ENCODE assay signal across 16 cellular contexts in genomic region chr2:217694296-217694695, GRCh38.
DNase-seq lines count a peak whose midpoint lies in the region; ATAC-seq and TF ChIP-seq lines count a peak whose summit lies in the region.
"Had no signal": no experiment of that assay in that cellular context is flagged by ENCODE, and none has a peak within 500 bp of the region (broad histone marks: within the 10 kb centered on the region; RNA-seq: fewer than 3 reads in every experiment).

No MANE protein-coding gene starts in this region.

- H3K27me3 ChIP-seq in GM23248 (replicated peaks; ENCODE audit: insufficient read depth): no peaks in the 10 kb centered on the region
- no peaks in the 10 kb centered on the region for H3K27me3 ChIP-seq in brain microvascular endothelial cell (replicated peaks)
- no peaks in the 10 kb centered on the region for H3K27me3 ChIP-seq in skeletal muscle tissue (ENCODE audit: control insufficient read depth in 3 of 3, insufficient read depth in 3 of 3, low read length in 3 of 3)
- H3K27me3 ChIP-seq: left lung, SJSA1 had no signal

- WGBS in GM23248 (ENCODE audit: low coverage in 1 of 2, low lambda C conversion rate in 2 of 2, missing lambda C conversion rate in 2 of 2), 2 experiments: 100% methylated on average over 1 of the region's 1 CpG

- H3K4me3 ChIP-seq in GM23248: no peak overlapping the region
- H3K4me3 ChIP-seq in brain microvascular endothelial cell (ENCODE audit: low read depth, low read length): no peak overlapping the region
- no peak overlapping the region for H3K4me3 ChIP-seq in skeletal muscle tissue (ENCODE audit: low read length in 3 of 3)
- H3K4me3 ChIP-seq: left lung, PC-9, SJSA1 had no signal

- peak overlapping the region; percentile 99 for H3K27ac ChIP-seq in GM23248
- H3K27ac ChIP-seq in brain microvascular endothelial cell: peak overlapping the region; percentile 49
- peak overlapping the region; percentile 1 for H3K27ac ChIP-seq in skeletal muscle tissue (ENCODE audit: low read depth, low read length)
- H3K27ac ChIP-seq: left lung, PC-9, SJSA1 had no signal

- ATAC-seq in GM18873 (IDR thresholded peaks at IDR 0.05; ENCODE audit: low FRiP score, unreplicated experiment) (no peak), HG03159 (IDR thresholded peaks at IDR 0.05; ENCODE audit: unreplicated experiment) (no peak)
- ATAC-seq: HepG2 had no signal

- peak overlapping the region; percentile 59 for H3K4me2 ChIP-seq in GM23248 (ENCODE audit: unreplicated experiment)

- in situ Hi-C loops in GM23248 (cut with MboI): no loop called here
- in situ Hi-C loops in brain microvascular endothelial cell (cut with HindIII; ENCODE audit: low pct_ligation_motif_present, low sequenced_read_pairs): no loop called here

- peaks cover 3% of the 10 kb centered on the region; the same call in 1 of the 2 replicates for H3K9me2 ChIP-seq in GM23248 (ENCODE audit: insufficient read depth)

- DNase-seq in GM23248: no peak
- DNase-seq in brain microvascular endothelial cell: no peak
- peak; percentile 75 for DNase-seq in left kidney (ENCODE audit: low read depth, low spot score)
- DNase-seq in OCI-M2 (lab: John Stamatoyannopoulos, UW; ENCODE audit: unreplicated experiment): no peak
- no peak for DNase-seq in NCI-H128 (lab: John Stamatoyannopoulos, UW; ENCODE audit: unreplicated experiment)
- DNase-seq: activated CD8-positive, alpha-beta memory T cell treated with anti-CD3 and anti-CD28 coated beads, Interleukin-2, amount 50 U/mL, for 48 hours; effector CD8-positive, alpha-beta T cell; left lung; NCI-H1694; NCI-H82 had no signal

- H3K9ac ChIP-seq in GM23248 (peak overlapping the region; percentile 59), skeletal muscle tissue (ENCODE audit: low read depth in 1 of 3, low read length in 3 of 3) (no peak overlapping the region)

- TF ChIP-seq CTCF in brain microvascular endothelial cell (IDR thresholded peaks at IDR 0.05; ENCODE audit: low read depth, low read length, missing control alignments): no peak

- H4K20me1 ChIP-seq in GM23248 (ENCODE audit: insufficient read depth): no peaks in the 10 kb centered on the region

- no peaks in the 10 kb centered on the region for H3K79me2 ChIP-seq in GM23248 (ENCODE audit: insufficient read depth)

- H2AFZ ChIP-seq in GM23248: no peak overlapping the region
- H2AFZ ChIP-seq: PC-9 had no signal

- H3F3A ChIP-seq in GM23248 (ENCODE audit: insufficient read depth): peaks cover 48% of the 10 kb centered on the region

- H3K4me1 ChIP-seq in GM23248 (ENCODE audit: insufficient read depth) (peaks cover 46% of the 10 kb centered on the region), skeletal muscle tissue (ENCODE audit: control insufficient read depth in 3 of 3, insufficient read depth in 3 of 3, low read length in 3 of 3) (peaks cover 0 to 7% (median 7%) of the 10 kb centered on the region in 3 donors)
- H3K4me1 ChIP-seq: left lung, SJSA1 had no signal

- H3K9me3 ChIP-seq in GM23248 (ENCODE audit: low read depth) (no peaks in the 10 kb centered on the region), skeletal muscle tissue (ENCODE audit: control insufficient read depth in 3 of 3, low read length in 3 of 3) (no peaks in the 10 kb centered on the region)
- H3K9me3 ChIP-seq: left lung, SJSA1 had no signal

- H3K36me3 ChIP-seq in GM23248 (ENCODE audit: low read depth) (no peaks in the 10 kb centered on the region), brain microvascular endothelial cell (replicated peaks) (no peaks in the 10 kb centered on the region), skeletal muscle tissue (ENCODE audit: control insufficient read depth in 3 of 3, insufficient read depth in 3 of 3, low read length in 3 of 3) (no peaks in the 10 kb centered on the region)
- H3K36me3 ChIP-seq: left lung, SJSA1 had no signal

Comparison
In these comparisons a context has a peak if more than half of its experiments do, and no peak if none do; other contexts are left out.
1. H3K27ac ChIP-seq: peak in every context shown above with its lines; median percentile 99 in GM23248; 49 in brain microvascular endothelial cell; 1 in skeletal muscle tissue.